Comparison of ENCODE assay signal across 14 cellular contexts in the genomic region with DNA sequence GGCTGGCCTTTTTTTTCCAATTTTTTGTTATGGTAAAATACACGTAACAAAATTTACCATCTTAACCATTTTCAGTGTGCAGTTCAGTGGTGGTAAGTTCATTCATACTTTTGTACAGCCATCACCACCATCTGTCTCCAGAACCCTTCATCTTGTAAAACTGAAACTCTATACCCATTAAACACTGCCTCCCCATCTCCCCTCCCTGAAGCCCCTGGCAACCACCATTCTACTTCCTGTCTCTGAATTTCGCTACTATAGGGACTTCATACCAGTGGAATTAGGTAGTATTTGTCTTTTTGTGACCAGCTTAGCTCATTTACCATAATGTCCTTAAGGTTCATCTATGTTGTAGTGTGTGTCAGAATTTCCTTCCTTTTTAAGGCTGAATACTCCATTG. TPM values are rescaled to one million over a fixed set of nuclear protein-coding genes. Genes with fewer than 3 reads are reported as not detected.
A peak's percentile ranks its signal among the peaks of the same experiment; 100 is the strongest.
DNase-seq lines count a peak whose midpoint lies in the region; ATAC-seq and TF ChIP-seq lines count a peak whose summit lies in the region.
"Had no signal": no experiment of that assay in that cellular context is flagged by ENCODE, and none has a peak within 500 bp of the region (broad histone marks: within the 10 kb centered on the region; RNA-seq: fewer than 3 reads in every experiment).

No MANE protein-coding gene starts in this region.

- 92 to 96% methylated on average over 2 of the region's 2 CpGs for WGBS in endodermal cell (ENCODE audit: insufficient coverage in 1 of 2, insufficient read length in 1 of 2), 2 experiments

- intact Hi-C loops in OCI-LY7 (cut with micrococcal nuclease; ENCODE audit: unreplicated experiment) (loop anchor here (5.0 kb wide), 1 partner anchor 34 kb away; no protein-coding TSS in a partner anchor), Caco-2 (cut with micrococcal nuclease; ENCODE audit: unreplicated experiment) (no loop called here)

- peak overlapping the region; percentile 22; the same call in 1 of the 2 replicates for H3K4me2 ChIP-seq in OCI-LY7 (ENCODE audit: low read length)

- no peaks in the 10 kb centered on the region for H3K27me3 ChIP-seq in endodermal cell (ENCODE audit: control insufficient read depth, insufficient read depth, low read length, poor library complexity, severe bottlenecking)
- no peaks in the 10 kb centered on the region for H3K27me3 ChIP-seq in Caco-2 (replicated peaks; ENCODE audit: control insufficient read depth, insufficient read depth, low read length)
- H3K27me3 ChIP-seq: cardiac muscle cell, heart left ventricle had no signal

- H3K9me2 ChIP-seq in OCI-LY7 (ENCODE audit: insufficient read depth, low read length): no peaks in the 10 kb centered on the region

- no peaks in the 10 kb centered on the region for H3K9me3 ChIP-seq in OCI-LY7 (ENCODE audit: low read length)
- H3K9me3 ChIP-seq in endodermal cell (ENCODE audit: control insufficient read depth, low read length): peaks cover 2% of the 10 kb centered on the region
- H3K9me3 ChIP-seq in Caco-2: no peaks in the 10 kb centered on the region
- H3K9me3 ChIP-seq: heart left ventricle had no signal

- no peak overlapping the region for H2AFZ ChIP-seq in OCI-LY7 (ENCODE audit: low read length)

- ATAC-seq in stimulated activated naive CD8-positive, alpha-beta T cell treated with anti-CD3 and anti-CD28 coated beads, Interleukin-15, Interleukin-2, amounts not matched to agents 100 U/mL and 50 U/mL, for 24 hours: no peak
- ATAC-seq: heart left ventricle, left lobe of liver had no signal

- H3K27ac ChIP-seq in OCI-LY7 (ENCODE audit: low read depth, low read length, poor library complexity, severe bottlenecking): no peak overlapping the region
- no peak overlapping the region for H3K27ac ChIP-seq in endodermal cell (ENCODE audit: low read depth, low read length)
- H3K27ac ChIP-seq: cardiac muscle cell, epithelial cell of prostate, heart left ventricle had no signal

- POLR2A ChIA-PET in OCI-LY7 (lab: Charles Lee) (interaction anchor here (0.5 kb wide), 1 partner anchor 15 kb away, joined by 5 read pairs; no protein-coding TSS in a partner anchor), Caco-2 (lab: Charles Lee) (no interaction called here)

- no peak for DNase-seq in stimulated activated naive CD8-positive, alpha-beta T cell treated with anti-CD3 and anti-CD28 coated beads, Interleukin-15, Interleukin-2, amounts not matched to agents 100 U/mL and 50 U/mL, for 24 hours
- DNase-seq in OCI-LY7 (ENCODE audit: low spot score) (no peak), endodermal cell (no peak), NAMALWA (ENCODE audit: low spot score) (no peak), Caco-2 (no peak)
- no peak for DNase-seq in stimulated activated CD4-positive, alpha-beta T cell treated with anti-CD3 and anti-CD28 coated beads, Interleukin-2, amount 100 ng/mL, for 24 hours
- no peak for DNase-seq in effector CD8-positive, alpha-beta T cell (lab: John Stamatoyannopoulos, UW)
- DNase-seq: heart left ventricle, NCI-H1694 had no signal

- H3K4me1 ChIP-seq in OCI-LY7 (ENCODE audit: insufficient read depth, low read length, poor library complexity, severe bottlenecking) (peaks cover 35% of the 10 kb centered on the region), endodermal cell (ENCODE audit: control insufficient read depth, insufficient read depth, low read length) (no peaks in the 10 kb centered on the region), Caco-2 (no peaks in the 10 kb centered on the region)

- H3K9ac ChIP-seq in endodermal cell (ENCODE audit: extremely low read depth, low read length, poor library complexity, severe bottlenecking): no peak overlapping the region

- CTCF ChIA-PET in OCI-LY7 (lab: Charles Lee; ENCODE audit: unreplicated experiment): no interaction called here
- CTCF ChIA-PET in Caco-2 (lab: Charles Lee): no interaction called here

- TF ChIP-seq CTCF in OCI-LY7 (conservative IDR thresholded peaks at IDR 0.05; ENCODE audit: low read length) (no peak), endodermal cell (conservative IDR thresholded peaks at IDR 0.05) (no peak), Caco-2 (IDR thresholded peaks at IDR 0.05; ENCODE audit: insufficient read depth in 1 of 2, low read depth in 1 of 2, low read length in 1 of 2, severe bottlenecking in 1 of 2, unreplicated experiment in 1 of 2) (no peak)

- BruUV-seq in OCI-LY7 (replicated peaks; lab: Mats Ljungman, UMichigan): no TSS peak
- BruUV-seq in Caco-2 (replicated peaks; lab: Mats Ljungman, UMichigan): no TSS peak

- H4K20me1 ChIP-seq in OCI-LY7 (ENCODE audit: insufficient read depth, low read length): peaks cover 5% of the 10 kb centered on the region; the same call in 1 of the 2 replicates

- H3K4me3 Mint-ChIP-seq in stimulated activated naive CD8-positive, alpha-beta T cell treated with anti-CD3 and anti-CD28 coated beads, Interleukin-15, Interleukin-2, amounts not matched to agents 100 ng/mL and 50 ng/mL, for 24 hours: no peak overlapping the region
- H3K4me3 Mint-ChIP-seq in endodermal cell (no peak overlapping the region), Caco-2 (ENCODE audit: unreplicated experiment) (no peak overlapping the region)

- H3K27me3 Mint-ChIP-seq in stimulated activated naive CD8-positive, alpha-beta T cell treated with anti-CD3 and anti-CD28 coated beads, Interleukin-15, Interleukin-2, amounts not matched to agents 100 ng/mL and 50 ng/mL, for 24 hours: no peaks in the 10 kb centered on the region
- H3K27me3 Mint-ChIP-seq in endodermal cell (ENCODE audit: insufficient read depth) (no peaks in the 10 kb centered on the region), Caco-2 (ENCODE audit: insufficient read depth, unreplicated experiment) (no peaks in the 10 kb centered on the region)

- H3K4me1 Mint-ChIP-seq in stimulated activated naive CD8-positive, alpha-beta T cell treated with anti-CD3 and anti-CD28 coated beads, Interleukin-15, Interleukin-2, amounts not matched to agents 100 ng/mL and 50 ng/mL, for 24 hours (ENCODE audit: low read depth): peaks cover 34% of the 10 kb centered on the region
- H3K4me1 Mint-ChIP-seq in endodermal cell: peaks cover 20% of the 10 kb centered on the region
- peaks cover 18% of the 10 kb centered on the region for H3K4me1 Mint-ChIP-seq in Caco-2 (ENCODE audit: low read depth, unreplicated experiment)

- H3K79me2 ChIP-seq in OCI-LY7 (ENCODE audit: insufficient read depth, low read depth, low read length): peaks cover 60% of the 10 kb centered on the region

- no peak overlapping the region for H3K4me3 ChIP-seq in OCI-LY7 (ENCODE audit: low read depth, low read length, poor library complexity, severe bottlenecking)
- no peak overlapping the region for H3K4me3 ChIP-seq in endodermal cell (ENCODE audit: low read length)
- no peak overlapping the region for H3K4me3 ChIP-seq in Caco-2 (ENCODE audit: low read depth, low read length)
- H3K4me3 ChIP-seq: cardiac muscle cell, heart left ventricle had no signal

- H3K36me3 ChIP-seq in OCI-LY7 (ENCODE audit: insufficient read depth, low read length): peaks cover 23% of the 10 kb centered on the region
- H3K36me3 ChIP-seq in endodermal cell (ENCODE audit: control insufficient read depth, insufficient read depth, low read length): peaks cover 26% of the 10 kb centered on the region
- H3K36me3 ChIP-seq in Caco-2 (ENCODE audit: control insufficient read depth, insufficient read depth, low read length): no peaks in the 10 kb centered on the region
- H3K36me3 ChIP-seq: cardiac muscle cell had no signal

- no peaks in the 10 kb centered on the region for H3K9me3 Mint-ChIP-seq in stimulated activated naive CD8-positive, alpha-beta T cell treated with anti-CD3 and anti-CD28 coated beads, Interleukin-15, Interleukin-2, amounts not matched to agents 100 ng/mL and 50 ng/mL, for 24 hours
- H3K9me3 Mint-ChIP-seq in endodermal cell (no peaks in the 10 kb centered on the region), Caco-2 (ENCODE audit: unreplicated experiment) (no peaks in the 10 kb centered on the region)

- H3K36me3 Mint-ChIP-seq in stimulated activated naive CD8-positive, alpha-beta T cell treated with anti-CD3 and anti-CD28 coated beads, Interleukin-15, Interleukin-2, amounts not matched to agents 100 ng/mL and 50 ng/mL, for 24 hours (ENCODE audit: low read depth): peaks cover 6% of the 10 kb centered on the region
- H3K36me3 Mint-ChIP-seq in endodermal cell (ENCODE audit: low read depth): peaks cover 20% of the 10 kb centered on the region
- peaks cover 33% of the 10 kb centered on the region for H3K36me3 Mint-ChIP-seq in Caco-2 (ENCODE audit: insufficient read depth, unreplicated experiment)

- peak overlapping the region; percentile 65 for H3K27ac Mint-ChIP-seq in stimulated activated naive CD8-positive, alpha-beta T cell treated with anti-CD3 and anti-CD28 coated beads, Interleukin-15, Interleukin-2, amounts not matched to agents 100 ng/mL and 50 ng/mL, for 24 hours
- H3K27ac Mint-ChIP-seq in endodermal cell (peak overlapping the region; percentile 31), Caco-2 (ENCODE audit: unreplicated experiment) (no peak overlapping the region)

RNA-seq across cellular contexts. Expression of gene PKNOX1, which starts 8.7 kb away (rescaled TPM):
- 23.7 and 25.5 TPM in 2 replicates for total RNA-seq in OCI-LY7 (2014; rRNA removed; shearing (Covaris generic))
- 23.4 and 32.9 TPM in 2 replicates for total RNA-seq in OCI-LY7 (2022)
- 10 to 100 TPM; 25.9 to 29.9 TPM for total RNA-seq in endodermal cell
- 18.6 TPM for polyA plus RNA-seq in endodermal cell (2013, experiment 1 of 2)
- 17.6 TPM for polyA plus RNA-seq in endodermal cell (2013, experiment 2 of 2)
- total RNA-seq in Caco-2 (2022): 10.7 TPM in 2 replicates

RNA-seq across cellular contexts. Expression of gene ERVH48-1, which starts 57.7 kb away (rescaled TPM):
- 0.09 TPM in 1 of 2 replicates, not detected in the other for total RNA-seq in OCI-LY7 (2014; rRNA removed; shearing (Covaris generic))
- total RNA-seq in OCI-LY7 (2022): not detected in 2 replicates
- total RNA-seq in endodermal cell: 100 to 1,000 TPM in 1 of 2 donors, 10 to 100 TPM in 1; 34.0 to 186 TPM
- 15.1 TPM for polyA plus RNA-seq in endodermal cell (2013, experiment 1 of 2)
- 15.2 TPM for polyA plus RNA-seq in endodermal cell (2013, experiment 2 of 2)
- 37.9 and 47.7 TPM in 2 replicates for total RNA-seq in Caco-2 (2022)
- total RNA-seq: heart left ventricle, left lobe of liver had no signal
- polyA plus RNA-seq: BJ had no signal

Comparison
In these comparisons a context has a peak if more than half of its experiments do, and no peak if none do; other contexts are left out.
1. RNA of gene ERVH48-1, which starts 57.7 kb away (total RNA-seq): 34.0 to 186 TPM in endodermal cell and 37.9 to 47.7 TPM in Caco-2; 0.09 TPM in OCI-LY7; every median in the first group is over 10 times any median in the second.